ENCODE assay signal across 18 cellular contexts in the genomic region with DNA sequence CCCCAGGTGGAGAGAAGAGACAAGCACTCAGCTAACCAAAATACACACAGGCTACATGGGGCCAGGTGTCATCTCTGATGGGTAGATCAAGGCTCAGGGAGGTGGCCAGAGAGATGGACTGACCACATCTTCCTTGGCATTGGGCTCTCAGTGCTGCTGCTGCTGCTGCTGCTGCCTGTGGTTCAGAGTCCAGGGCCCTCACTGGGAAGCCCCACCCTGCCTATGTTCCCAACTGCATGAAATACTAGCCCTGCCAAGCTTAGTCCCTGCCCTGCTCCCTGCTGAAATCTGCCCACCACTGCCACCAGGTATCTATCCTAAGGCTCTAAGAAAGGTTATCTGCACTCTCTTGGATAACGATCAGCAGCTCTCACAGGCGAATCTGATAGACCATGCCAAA.
DNase-seq lines count a peak whose midpoint lies in the region; ATAC-seq and TF ChIP-seq lines count a peak whose summit lies in the region.
"Had no signal": no experiment of that assay in that cellular context is flagged by ENCODE, and none has a peak within 500 bp of the region (broad histone marks: within the 10 kb centered on the region; RNA-seq: fewer than 3 reads in every experiment).

No MANE protein-coding gene starts in this region.

- peak in 2 of 3 donors; percentile 48 to 50 for DNase-seq in Peyer's patch
- peak; percentile 38 to 65 for DNase-seq in left colon
- no peak for DNase-seq in nephron progenitor cell
- DNase-seq in middle frontal gyrus (ENCODE audit: extremely low spot score, low spot score) = no peak
- DNase-seq in sciatic nerve (ENCODE audit: low spot score) = no peak
- DNase-seq in CD8-positive, alpha-beta T cell = no peak
- no peak for DNase-seq in GM19240 (ENCODE audit: insufficient read length, low spot score)
- DNase-seq: 8988T; CD8-positive, alpha-beta memory T cell; COR-L47; DMS 273 treated with DMSO at 0.1 percent for 48 hours; DMS53; DND-41; EL; H9 had no signal

- H3K27me3 ChIP-seq in Peyer's patch = no peaks in the 10 kb centered on the region
- no peaks in the 10 kb centered on the region for H3K27me3 ChIP-seq in CD8-positive, alpha-beta T cell (ENCODE audit: insufficient read depth, low read length)
- H3K27me3 ChIP-seq: BLaER1 had no signal

- no peak overlapping the region for H3K4me3 Mint-ChIP-seq in nephron progenitor cell
- no peak overlapping the region for H3K4me3 Mint-ChIP-seq in CD8-positive, alpha-beta T cell
- H3K4me3 Mint-ChIP-seq: CD8-positive, alpha-beta memory T cell; H9 had no signal

- intact Hi-C loops in left colon (cut with DNase I, micrococcal nuclease) (no loop called here), sciatic nerve (cut with DNase I) (no loop called here)
- intact Hi-C loops in CD8-positive, alpha-beta T cell (cut with DNase I, micrococcal nuclease) = no loop called here

- no peak overlapping the region for H3K4me3 ChIP-seq in Peyer's patch
- no peak overlapping the region for H3K4me3 ChIP-seq in CD8-positive, alpha-beta T cell (ENCODE audit: low read depth, low read length)
- H3K4me3 ChIP-seq: BLaER1, GM12878 had no signal

- H3K27ac Mint-ChIP-seq in nephron progenitor cell = peak overlapping the region; percentile 29
- no peak overlapping the region for H3K27ac Mint-ChIP-seq in CD8-positive, alpha-beta T cell
- H3K27ac Mint-ChIP-seq: CD8-positive, alpha-beta memory T cell; H9 had no signal

- peaks cover 4% of the 10 kb centered on the region for H3K27me3 Mint-ChIP-seq in nephron progenitor cell (ENCODE audit: low read depth, poor library complexity)
- no peaks in the 10 kb centered on the region for H3K27me3 Mint-ChIP-seq in CD8-positive, alpha-beta T cell (ENCODE audit: low read depth)

- no peaks in the 10 kb centered on the region for H3K4me1 ChIP-seq in Peyer's patch
- no peaks in the 10 kb centered on the region for H3K4me1 ChIP-seq in CD8-positive, alpha-beta T cell (ENCODE audit: insufficient read depth, low read length)
- H3K4me1 ChIP-seq: BLaER1 had no signal

- CTCF ChIA-PET in CD8-positive, alpha-beta T cell (lab: Charles Lee) = interaction anchor here (1.2 kb wide), 1 partner anchor 19 kb away, joined by 3 read pairs; no protein-coding TSS in a partner anchor

- no peaks in the 10 kb centered on the region for H3K36me3 Mint-ChIP-seq in nephron progenitor cell (ENCODE audit: low read depth)
- H3K36me3 Mint-ChIP-seq in CD8-positive, alpha-beta T cell = no peaks in the 10 kb centered on the region

- TF ChIP-seq CTCF in Peyer's patch (IDR thresholded peaks at IDR 0.05) (no peak), nephron progenitor cell (IDR thresholded peaks at IDR 0.05) (no peak)
- no peak for TF ChIP-seq CTCF in CD8-positive, alpha-beta T cell (IDR thresholded peaks at IDR 0.05)

- H3K9me3 Mint-ChIP-seq in nephron progenitor cell = peaks cover 60% of the 10 kb centered on the region
- H3K9me3 Mint-ChIP-seq in CD8-positive, alpha-beta T cell = no peaks in the 10 kb centered on the region
- H3K9me3 Mint-ChIP-seq: CD8-positive, alpha-beta memory T cell had no signal

- TF ChIP-seq POLR2A in Peyer's patch (IDR thresholded peaks at IDR 0.05) = no peak

- peak; percentile 87 for ATAC-seq in left colon
- no peak for ATAC-seq in sciatic nerve
- no peak for ATAC-seq in CD8-positive, alpha-beta T cell
- ATAC-seq: GM12878, HepG2 had no signal

- POLR2A ChIA-PET in CD8-positive, alpha-beta T cell (lab: Charles Lee) = no interaction called here

- H3K4me1 Mint-ChIP-seq in nephron progenitor cell = peaks cover 26% of the 10 kb centered on the region
- H3K4me1 Mint-ChIP-seq in CD8-positive, alpha-beta T cell (ENCODE audit: low read depth) = peaks cover 8% of the 10 kb centered on the region

- peak overlapping the region in 1 of 4 donors; percentile 35 for H3K27ac ChIP-seq in Peyer's patch
- no peak overlapping the region for H3K27ac ChIP-seq in CD8-positive, alpha-beta T cell (ENCODE audit: low read depth, low read length)
- H3K27ac ChIP-seq: BLaER1 had no signal

- H3K36me3 ChIP-seq in Peyer's patch = no peaks in the 10 kb centered on the region
- no peaks in the 10 kb centered on the region for H3K36me3 ChIP-seq in CD8-positive, alpha-beta T cell (ENCODE audit: insufficient read depth, low read length)
- H3K36me3 ChIP-seq: BLaER1 had no signal

- H3K9me3 ChIP-seq in Peyer's patch = no peaks in the 10 kb centered on the region
- no peaks in the 10 kb centered on the region for H3K9me3 ChIP-seq in CD8-positive, alpha-beta T cell (ENCODE audit: low read length)
- H3K9me3 ChIP-seq: BLaER1 had no signal

Comparison
In these comparisons a context has a peak if more than half of its experiments do, and no peak if none do; other contexts are left out.
1. DNase-seq: peak in Peyer's patch (2 of 3) and left colon (2 of 2); none in nephron progenitor cell (single experiment), middle frontal gyrus (single experiment), sciatic nerve (single experiment), CD8-positive, alpha-beta T cell (0 of 7) and GM19240 (single experiment).